In genomic region chr2:137924019-137924418, GRCh38 we compare ENCODE assay signal across 28 cellular contexts. TPM values are rescaled to one million over a fixed set of nuclear protein-coding genes. Genes with fewer than 3 reads are reported as not detected.
DNase-seq lines count a peak whose midpoint lies in the region; ATAC-seq and TF ChIP-seq lines count a peak whose summit lies in the region.
"Had no signal": no experiment of that assay in that cellular context is flagged by ENCODE, and none has a peak within 500 bp of the region (broad histone marks: within the 10 kb centered on the region; RNA-seq: fewer than 3 reads in every experiment).

No MANE protein-coding gene starts in this region.

- intact Hi-C loops in left colon (cut with DNase I, micrococcal nuclease) (no loop called here), psoas muscle (cut with DNase I) (no loop called here)

- H3K27ac ChIP-seq in psoas muscle, result no peak overlapping the region
- H3K27ac ChIP-seq: left ventricle myocardium inferior, RWPE1, SK-N-MC, skin epidermis, upper lobe of left lung had no signal

- no peaks in the 10 kb centered on the region for H3K36me3 ChIP-seq in psoas muscle (ENCODE audit: insufficient read depth in 1 of 2, low read depth in 1 of 2)
- H3K36me3 ChIP-seq: left ventricle myocardium inferior, upper lobe of left lung had no signal

- no peaks in the 10 kb centered on the region for H3K27me3 ChIP-seq in psoas muscle (ENCODE audit: insufficient read depth in 3 of 3, low read length in 2 of 3)
- H3K27me3 ChIP-seq: upper lobe of left lung had no signal

- peak; percentile 15 for DNase-seq in M059J (ENCODE audit: low read depth)
- peak; percentile 39 for DNase-seq in choroid plexus epithelial cell (ENCODE audit: low read depth)
- DNase-seq in left colon, result no peak
- peak; percentile 12 for DNase-seq in stromal cell of bone marrow (ENCODE audit: low read depth)
- no peak for DNase-seq in psoas muscle
- DNase-seq: activated CD4-positive, alpha-beta T cell treated with anti-CD3 and anti-CD28 coated beads for 4 hours; activated naive CD4-positive, alpha-beta T cell treated with Interleukin-2 at 50 U/mL for 16 hours; activated T-cell treated with anti-CD3 and anti-CD28 coated beads, Interleukin-2, amount 50 U/mL, for 48 hours; AML-193; amniotic stem cell; CD8-positive, alpha-beta memory T cell; DMS53; GF-D8; Karpas-422; left ventricle myocardium inferior; NCI-H1694; NCI-H526; stimulated activated CD4-positive, alpha-beta T cell treated with anti-CD3 and anti-CD28 coated beads, Interleukin-1b, Interleukin-23, amount 100 ng/mL, for 48 hours; T-helper 17 cell; upper lobe of left lung had no signal

- H3K4me1 ChIP-seq in psoas muscle, result no peaks in the 10 kb centered on the region
- H3K4me1 ChIP-seq: left ventricle myocardium inferior, upper lobe of left lung had no signal

- no peak for TF ChIP-seq CTCF in choroid plexus epithelial cell (conservative IDR thresholded peaks at IDR 0.05; ENCODE audit: low read depth, low read length)
- TF ChIP-seq CTCF in psoas muscle (IDR thresholded peaks at IDR 0.05), result no peak

- H3K4me3 ChIP-seq in choroid plexus epithelial cell (ENCODE audit: low read depth, low read length), result no peak overlapping the region
- H3K4me3 ChIP-seq in psoas muscle, result no peak overlapping the region
- H3K4me3 ChIP-seq: left ventricle myocardium inferior, SK-N-MC, skin epidermis, upper lobe of left lung had no signal

- no peaks in the 10 kb centered on the region for H3K9me3 ChIP-seq in psoas muscle
- H3K9me3 ChIP-seq: left ventricle myocardium inferior, upper lobe of left lung had no signal

- peak; percentile 42 for ATAC-seq in left colon
- no peak for ATAC-seq in GM19023 (IDR thresholded peaks at IDR 0.05; ENCODE audit: unreplicated experiment)
- ATAC-seq in psoas muscle, result no peak
- no peak for ATAC-seq in HG02678 (IDR thresholded peaks at IDR 0.05; ENCODE audit: unreplicated experiment)
- ATAC-seq in activated CD4-positive, CD25-positive, alpha-beta regulatory T cell treated with anti-CD3 and anti-CD28 coated beads, Interleukin-2, amount 50 U/mL, for 24 hours, result no peak
- ATAC-seq: T-helper 17 cell had no signal

- 29 to 64% (median 52%) methylated on average over 1 of the region's 1 CpG for WGBS in psoas muscle, 3 donors

RNA-seq across cellular contexts. Expression of gene HNMT, which starts 40.3 kb away (rescaled TPM):
- 9.7 and 9.8 TPM in 2 replicates for total RNA-seq in M059J (2014; rRNA removed; shearing (Covaris generic))
- total RNA-seq in left colon (10 to 100 TPM; 74.0 to 78.2 TPM), psoas muscle (1 to 10 TPM; 3.5 to 7.3 (median 5.9) TPM)
- polyA plus RNA-seq in psoas muscle, result 1 to 10 TPM; 3.8 to 5.2 (median 3.9) TPM
- total RNA-seq: activated CD8-positive, alpha-beta memory T cell treated with anti-CD3 and anti-CD28 coated beads for 36 hours had no signal
- polyA plus RNA-seq: CD8-positive, alpha-beta memory T cell; neural cell had no signal

Comparison
In these comparisons a context has a peak if more than half of its experiments do, and no peak if none do; other contexts are left out.
1. DNase-seq: peak in M059J (single experiment), choroid plexus epithelial cell (single experiment) and stromal cell of bone marrow (single experiment); none in left colon (0 of 2) and psoas muscle (0 of 2).